In the genomic region with DNA sequence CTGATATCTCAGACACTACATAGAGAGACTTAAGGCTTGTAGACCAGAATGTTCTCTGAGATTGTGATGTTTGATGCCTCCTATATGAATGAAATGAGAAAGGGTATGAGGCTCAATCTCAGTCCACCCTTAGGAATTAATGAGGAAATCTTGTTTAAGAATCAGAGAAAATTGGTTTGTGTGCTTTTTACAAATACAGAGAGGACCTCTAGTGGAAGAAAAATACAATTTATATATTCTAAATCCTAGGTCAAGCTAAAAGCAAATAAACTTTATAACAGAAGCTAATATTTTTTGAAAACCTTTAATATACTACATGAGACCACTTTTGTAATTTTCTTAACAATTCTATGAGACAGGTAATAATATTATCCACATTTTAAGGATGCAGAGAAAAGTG, we compare ENCODE assay signal across 18 cellular contexts. TPM values are rescaled to one million over a fixed set of nuclear protein-coding genes. Genes with fewer than 3 reads are reported as not detected.
DNase-seq lines count a peak whose midpoint lies in the region; ATAC-seq, FAIRE-seq and TF ChIP-seq lines count a peak whose summit lies in the region.
"Had no signal": no experiment of that assay in that cellular context is flagged by ENCODE, and none has a peak within 500 bp of the region (broad histone marks: within the 10 kb centered on the region; RNA-seq: fewer than 3 reads in every experiment).

No MANE protein-coding gene starts in this region.

- H3K4me1 ChIP-seq in liver (ENCODE audit: control insufficient read depth in 4 of 4, insufficient read depth in 4 of 4, low read length in 3 of 4) (no peaks in the 10 kb centered on the region), HepG2 (ENCODE audit: insufficient read depth, low read length) (no peaks in the 10 kb centered on the region), Panc1 (ENCODE audit: control insufficient read depth, insufficient read depth, low read length) (no peaks in the 10 kb centered on the region), endodermal cell (ENCODE audit: control insufficient read depth, insufficient read depth, low read length) (no peaks in the 10 kb centered on the region), mesendoderm (ENCODE audit: control insufficient read depth, low read depth, low read length) (no peaks in the 10 kb centered on the region)
- H3K4me1 ChIP-seq: esophagus muscularis mucosa, prostate gland had no signal

- no peak overlapping the region for H3K18ac ChIP-seq in mesendoderm (ENCODE audit: low read length)

- no peak overlapping the region for H2BK15ac ChIP-seq in mesendoderm (replicated peaks; ENCODE audit: low read depth)

- in situ Hi-C loops in HepG2 (cut with HindIII; ENCODE audit: extremely low pct_ligation_motif_present, low pct_unique_long_range_greater_than_20kb), result no loop called here
- in situ Hi-C loops in Panc1 (cut with HindIII; ENCODE audit: low pct_unique_long_range_greater_than_20kb, low sequenced_read_pairs), result no loop called here

- no peak overlapping the region for H3K4me3 Mint-ChIP-seq in endodermal cell
- H3K4me3 Mint-ChIP-seq: activated naive CD4-positive, alpha-beta T cell treated with anti-CD3 and anti-CD28 coated beads, Interleukin-2, amount 50 U/mL, for 24 hours; stimulated activated effector memory CD8-positive, alpha-beta T cell treated with anti-CD3 and anti-CD28 coated beads, Interleukin-12 subunit alpha, Interleukin-12 subunit beta, amount 100 ng/mL, for 72 hours had no signal

- no peak overlapping the region for H3K56ac ChIP-seq in mesendoderm (ENCODE audit: low read length)

- TF ChIP-seq POLR2A in HepG2 (IDR thresholded peaks at IDR 0.05; ENCODE audit: insufficient read depth in 1 of 2, low read depth in 2 of 2, low read length in 2 of 2), result no peak

- intact Hi-C loops in HepG2 (cut with micrococcal nuclease; ENCODE audit: unreplicated experiment) (no loop called here), Panc1 (cut with micrococcal nuclease; ENCODE audit: unreplicated experiment) (loop anchor here (5.0 kb wide), 1 partner anchor 76 kb away; no protein-coding TSS in a partner anchor)

- H3K27ac Mint-ChIP-seq in endodermal cell, result no peak overlapping the region
- H3K27ac Mint-ChIP-seq: activated naive CD4-positive, alpha-beta T cell treated with anti-CD3 and anti-CD28 coated beads, Interleukin-2, amount 50 U/mL, for 24 hours; stimulated activated effector memory CD8-positive, alpha-beta T cell treated with anti-CD3 and anti-CD28 coated beads, Interleukin-12 subunit alpha, Interleukin-12 subunit beta, amount 100 ng/mL, for 72 hours had no signal

- no peak overlapping the region for H2AFZ ChIP-seq in HepG2 (ENCODE audit: low read length)

- H2BK120ac ChIP-seq in mesendoderm (ENCODE audit: low read depth, low read length), result no peak overlapping the region

- H4K5ac ChIP-seq in mesendoderm (ENCODE audit: low read length), result no peak overlapping the region

- H3K27ac ChIP-seq in liver (ENCODE audit: low read depth in 1 of 2, low read length in 2 of 2) (no peak overlapping the region), HepG2 (ENCODE audit: extremely low read length, insufficient read depth, low read length) (no peak overlapping the region), Panc1 (ENCODE audit: low read length) (no peak overlapping the region), endodermal cell (ENCODE audit: low read depth, low read length) (no peak overlapping the region), mesendoderm (ENCODE audit: low read depth, low read length) (no peak overlapping the region)
- H3K27ac ChIP-seq: esophagus muscularis mucosa, prostate gland had no signal

- H3K36me3 Mint-ChIP-seq in endodermal cell (ENCODE audit: low read depth), result no peaks in the 10 kb centered on the region
- H3K36me3 Mint-ChIP-seq: activated naive CD4-positive, alpha-beta T cell treated with anti-CD3 and anti-CD28 coated beads, Interleukin-2, amount 50 U/mL, for 24 hours; stimulated activated effector memory CD8-positive, alpha-beta T cell treated with anti-CD3 and anti-CD28 coated beads, Interleukin-12 subunit alpha, Interleukin-12 subunit beta, amount 100 ng/mL, for 72 hours had no signal

- no peak overlapping the region for H4K8ac ChIP-seq in mesendoderm (ENCODE audit: low read depth, low read length)

- TF ChIP-seq CTCF in liver (IDR thresholded peaks at IDR 0.05; ENCODE audit: low read depth, low read length, missing input control) (no peak), HepG2 (CRISPR knock-in tag; IDR thresholded peaks at IDR 0.05) (no peak), Panc1 (IDR thresholded peaks at IDR 0.05) (peak; percentile 49; the same call in 1 of the 2 replicates), endodermal cell (conservative IDR thresholded peaks at IDR 0.05) (peak; percentile 60)

- CTCF ChIA-PET in HepG2 (lab: Yijun Ruan, JAX; ENCODE audit: low intra/inter-chr PET ratio, low total read pairs), result no interaction called here
- CTCF ChIA-PET in Panc1 (lab: Charles Lee), result no interaction called here

- H3K4me2 ChIP-seq in HepG2 (ENCODE audit: low read depth, low read length) (no peak overlapping the region), mesendoderm (ENCODE audit: low read length) (no peak overlapping the region)

- H2BK5ac ChIP-seq in mesendoderm (ENCODE audit: low read length), result no peak overlapping the region

- H3K36me3 ChIP-seq in liver (ENCODE audit: control insufficient read depth in 4 of 4, insufficient read depth in 3 of 4, low read depth in 1 of 4, low read length in 3 of 4) (no peaks in the 10 kb centered on the region), HepG2 (replicated peaks in 1 of 2; ENCODE audit: control insufficient read depth in 1 of 2, insufficient read depth in 2 of 2, low read length in 2 of 2) (no peaks in the 10 kb centered on the region), Panc1 (ENCODE audit: control insufficient read depth, insufficient read depth, low read length) (no peaks in the 10 kb centered on the region), endodermal cell (ENCODE audit: control insufficient read depth, insufficient read depth, low read length) (no peaks in the 10 kb centered on the region), mesendoderm (ENCODE audit: control insufficient read depth, insufficient read depth, low read length) (no peaks in the 10 kb centered on the region)
- H3K36me3 ChIP-seq: esophagus muscularis mucosa, prostate gland had no signal

- no peak for FAIRE-seq in HepG2 (lab: Jason Lieb, UNC)

- H3K79me1 ChIP-seq in mesendoderm (ENCODE audit: low read length), result no peaks in the 10 kb centered on the region

- H4K20me1 ChIP-seq in HepG2 (ENCODE audit: insufficient read depth, low read length), result no peaks in the 10 kb centered on the region

- H3K23ac ChIP-seq in mesendoderm (ENCODE audit: low read length), result no peak overlapping the region

- H2AK5ac ChIP-seq in mesendoderm (ENCODE audit: low read length), result no peak overlapping the region

- H3K9me3 ChIP-seq in liver (ENCODE audit: control insufficient read depth in 4 of 4, low read length in 3 of 4), result no peaks in the 10 kb centered on the region
- no peaks in the 10 kb centered on the region for H3K9me3 ChIP-seq in HepG2 (ENCODE audit: low read length)
- H3K9me3 ChIP-seq in Panc1 (ENCODE audit: control insufficient read depth, insufficient read depth, low read depth, low read length), result no peaks in the 10 kb centered on the region
- H3K9me3 ChIP-seq in endodermal cell (ENCODE audit: control insufficient read depth, low read length), result no peaks in the 10 kb centered on the region
- H3K9me3 ChIP-seq: esophagus muscularis mucosa, prostate gland had no signal

- no TSS peak for BruUV-seq in HepG2 (replicated peaks; lab: Mats Ljungman, UMichigan)
- BruUV-seq in Panc1 (replicated peaks; lab: Mats Ljungman, UMichigan), result no TSS peak

- H3K79me2 ChIP-seq in HepG2 (ENCODE audit: insufficient read depth, low read length) (no peaks in the 10 kb centered on the region), mesendoderm (ENCODE audit: control insufficient read depth, insufficient read depth, low read length) (no peaks in the 10 kb centered on the region)

- no peaks in the 10 kb centered on the region for H3K27me3 Mint-ChIP-seq in endodermal cell (ENCODE audit: insufficient read depth)
- H3K27me3 Mint-ChIP-seq: activated naive CD4-positive, alpha-beta T cell treated with anti-CD3 and anti-CD28 coated beads, Interleukin-2, amount 50 U/mL, for 24 hours had no signal

- TF ChIP-seq RAD21 in liver (IDR thresholded peaks at IDR 0.05) (peak; percentile 38 to 47), HepG2 (CRISPR knock-in tag; IDR thresholded peaks at IDR 0.05) (no peak)

- no peaks in the 10 kb centered on the region for H3K9me3 Mint-ChIP-seq in endodermal cell
- H3K9me3 Mint-ChIP-seq: activated naive CD4-positive, alpha-beta T cell treated with anti-CD3 and anti-CD28 coated beads, Interleukin-2, amount 50 U/mL, for 24 hours; stimulated activated effector memory CD8-positive, alpha-beta T cell treated with anti-CD3 and anti-CD28 coated beads, Interleukin-12 subunit alpha, Interleukin-12 subunit beta, amount 100 ng/mL, for 72 hours had no signal

- DNase-seq in HepG2 (ENCODE audit: low spot score) (no peak), Panc1 (ENCODE audit: low read depth, low spot score) (no peak), endodermal cell (no peak), retina (no peak), mesendoderm (no peak)
- DNase-seq: cerebellar nuclear complex; NCI-H226; SHP77; stimulated activated CD4-positive, alpha-beta T cell treated with anti-CD3 and anti-CD28 coated beads, Interleukin-2, amount 100 ng/mL, for 48 hours had no signal

- H3K9ac ChIP-seq in liver (ENCODE audit: low read depth in 1 of 2, low read length in 2 of 2) (no peak overlapping the region), HepG2 (ENCODE audit: insufficient read depth, low read depth, low read length) (no peak overlapping the region), endodermal cell (ENCODE audit: extremely low read depth, low read length, poor library complexity, severe bottlenecking) (no peak overlapping the region), mesendoderm (ENCODE audit: low read length) (no peak overlapping the region)

- H3K27me3 ChIP-seq in liver (ENCODE audit: control insufficient read depth in 4 of 4, insufficient read depth in 4 of 4, low read length in 3 of 4), result no peaks in the 10 kb centered on the region
- no peaks in the 10 kb centered on the region for H3K27me3 ChIP-seq in HepG2 (ENCODE audit: control insufficient read depth in 1 of 2, insufficient read depth in 2 of 2, low read length in 2 of 2)
- no peaks in the 10 kb centered on the region for H3K27me3 ChIP-seq in Panc1 (ENCODE audit: control insufficient read depth, insufficient read depth, low read length)
- no peaks in the 10 kb centered on the region for H3K27me3 ChIP-seq in endodermal cell (ENCODE audit: control insufficient read depth, insufficient read depth, low read length, poor library complexity, severe bottlenecking)
- H3K27me3 ChIP-seq in mesendoderm (ENCODE audit: insufficient read depth, low read length, poor library complexity), result no peaks in the 10 kb centered on the region
- H3K27me3 ChIP-seq: esophagus muscularis mucosa had no signal

- no peak for ATAC-seq in HepG2
- ATAC-seq in Panc1, result no peak
- no peak for ATAC-seq in HG03520 (IDR thresholded peaks at IDR 0.05; ENCODE audit: unreplicated experiment)
- no peak for ATAC-seq in GM21526 (IDR thresholded peaks at IDR 0.05; ENCODE audit: low FRiP score, unreplicated experiment)
- ATAC-seq: stimulated activated effector memory CD8-positive, alpha-beta T cell treated with anti-CD3 and anti-CD28 coated beads, Interleukin-12 subunit alpha, Interleukin-12 subunit beta, amount 100 ng/mL, for 72 hours had no signal

- TF ChIP-seq EP300 in HepG2 (IDR thresholded peaks at IDR 0.05; ENCODE audit: low read depth in 2 of 2, low read length in 2 of 2) (no peak), HepG2 (CRISPR knock-in tag; IDR thresholded peaks at IDR 0.05; ENCODE audit: borderline replicate concordance) (no peak)

- H3K4ac ChIP-seq in mesendoderm (ENCODE audit: low read depth, low read length), result no peak overlapping the region

- peaks cover 8% of the 10 kb centered on the region for H3K4me1 Mint-ChIP-seq in endodermal cell
- H3K4me1 Mint-ChIP-seq: activated naive CD4-positive, alpha-beta T cell treated with anti-CD3 and anti-CD28 coated beads, Interleukin-2, amount 50 U/mL, for 24 hours; stimulated activated effector memory CD8-positive, alpha-beta T cell treated with anti-CD3 and anti-CD28 coated beads, Interleukin-12 subunit alpha, Interleukin-12 subunit beta, amount 100 ng/mL, for 72 hours had no signal

- H3K4me3 ChIP-seq in liver (ENCODE audit: low read depth in 1 of 3, low read length in 3 of 3) (no peak overlapping the region), HepG2 (replicated peaks in 1 of 3; ENCODE audit: insufficient read depth in 1 of 3, low read depth in 2 of 3, low read length in 3 of 3) (no peak overlapping the region), Panc1 (ENCODE audit: low read depth in 2 of 2, low read length in 2 of 2) (no peak overlapping the region), endodermal cell (ENCODE audit: low read length) (no peak overlapping the region), mesendoderm (ENCODE audit: low read length) (no peak overlapping the region)
- H3K4me3 ChIP-seq: esophagus muscularis mucosa, prostate gland had no signal

- POLR2A ChIA-PET in HepG2 (lab: Yijun Ruan, JAX), result no interaction called here
- POLR2A ChIA-PET in Panc1 (lab: Charles Lee), result no interaction called here

RNA-seq across cellular contexts. Expression of a gene that starts 5.0 kb away (rescaled TPM):
- total RNA-seq in liver (under 1 TPM; 0.14 to 0.33 TPM), HepG2 (2016; rRNA removed; fragmentation: Illumina TruSeq; extraction: Trizol) (not detected in 2 replicates), Panc1 (2021; ENCODE audit: unreplicated experiment) (0.15 TPM), endodermal cell (not detected)
- polyA plus RNA-seq in liver (not detected), HepG2 (2011; rRNA removed) (not detected in 2 replicates)
- not detected in 2 replicates for total RNA-seq in HepG2 (2016; cell fraction: cytosol; rRNA removed; fragmentation: Illumina TruSeq; extraction: Trizol; ENCODE audit: low read depth)
- total RNA-seq in HepG2 (2016; cell fraction: insoluble cytoplasmic fraction; rRNA removed; fragmentation: Illumina TruSeq; extraction: Trizol), result not detected in 2 replicates
- total RNA-seq in HepG2 (2016; cell fraction: membrane; rRNA removed; fragmentation: Illumina TruSeq; extraction: Trizol), result not detected in 2 replicates
- total RNA-seq in HepG2 (2016; cell fraction: nucleus; rRNA removed; fragmentation: Illumina TruSeq; extraction: Trizol), result not detected in 2 replicates
- not detected in 2 replicates for polyA plus RNA-seq in HepG2 (2011; cell fraction: cytosol; rRNA removed)
- polyA plus RNA-seq in HepG2 (2011; cell fraction: nucleus; rRNA removed), result 0.12 and 0.16 TPM in 2 replicates
- not detected in 2 replicates for polyA plus RNA-seq in HepG2 (2012)
- polyA plus RNA-seq in HepG2 (2016; cell fraction: cytosol; fragmentation: Illumina TruSeq; extraction: Trizol; ENCODE audit: low read depth), result not detected in 2 replicates
- not detected in 2 replicates for polyA plus RNA-seq in HepG2 (2016; cell fraction: insoluble cytoplasmic fraction; fragmentation: Illumina TruSeq; extraction: Trizol; ENCODE audit: low read depth)
- polyA plus RNA-seq in HepG2 (2016; cell fraction: membrane; fragmentation: Illumina TruSeq; extraction: Trizol; ENCODE audit: low read depth), result not detected in 2 replicates
- not detected in 2 replicates for polyA plus RNA-seq in HepG2 (2016; cell fraction: nucleus; fragmentation: Illumina TruSeq; extraction: Trizol; ENCODE audit: insufficient read depth, low read depth)
- 1.3 TPM in 1 of 2 replicates, not detected in the other for polyA minus RNA-seq in HepG2 (2011; rRNA and poly(A)+ RNA removed; ENCODE audit: low replicate concordance)
- polyA minus RNA-seq in HepG2 (2011; cell fraction: cytosol; rRNA and poly(A)+ RNA removed), result not detected in 2 replicates
- 0.39 and 1.1 TPM in 2 replicates for polyA minus RNA-seq in HepG2 (2011; cell fraction: nucleus; rRNA and poly(A)+ RNA removed)
- not detected for polyA plus RNA-seq in Panc1 (2012; ENCODE audit: insufficient read length)
- not detected for polyA plus RNA-seq in endodermal cell (2013, experiment 1 of 2)
- not detected for polyA plus RNA-seq in endodermal cell (2013, experiment 2 of 2)
- not detected for polyA plus RNA-seq in mesendoderm (2013, experiment 1 of 2)
- polyA plus RNA-seq in mesendoderm (2013, experiment 2 of 2), result not detected
- total RNA-seq: esophagus muscularis mucosa, H4 had no signal
- polyA plus RNA-seq: BJ had no signal

RNA-seq across cellular contexts. Expression of a gene that starts 27.3 kb away (rescaled TPM):
- total RNA-seq in liver, result not detected
- polyA plus RNA-seq in liver, result not detected
- total RNA-seq in HepG2 (2016; rRNA removed; fragmentation: Illumina TruSeq; extraction: Trizol), result not detected in 2 replicates
- not detected in 2 replicates for total RNA-seq in HepG2 (2016; cell fraction: cytosol; rRNA removed; fragmentation: Illumina TruSeq; extraction: Trizol; ENCODE audit: low read depth)
- total RNA-seq in HepG2 (2016; cell fraction: insoluble cytoplasmic fraction; rRNA removed; fragmentation: Illumina TruSeq; extraction: Trizol), result not detected in 2 replicates
- total RNA-seq in HepG2 (2016; cell fraction: membrane; rRNA removed; fragmentation: Illumina TruSeq; extraction: Trizol), result not detected in 2 replicates
- total RNA-seq in HepG2 (2016; cell fraction: nucleus; rRNA removed; fragmentation: Illumina TruSeq; extraction: Trizol), result not detected in 2 replicates
- polyA plus RNA-seq in HepG2 (2011; rRNA removed), result not detected in 2 replicates
- not detected in 2 replicates for polyA plus RNA-seq in HepG2 (2011; cell fraction: cytosol; rRNA removed)
- not detected in 2 replicates for polyA plus RNA-seq in HepG2 (2011; cell fraction: nucleus; rRNA removed)
- polyA plus RNA-seq in HepG2 (2012), result not detected in 2 replicates
- not detected in 2 replicates for polyA plus RNA-seq in HepG2 (2016; cell fraction: cytosol; fragmentation: Illumina TruSeq; extraction: Trizol; ENCODE audit: low read depth)
- polyA plus RNA-seq in HepG2 (2016; cell fraction: insoluble cytoplasmic fraction; fragmentation: Illumina TruSeq; extraction: Trizol; ENCODE audit: low read depth), result not detected in 2 replicates
- not detected in 2 replicates for polyA plus RNA-seq in HepG2 (2016; cell fraction: membrane; fragmentation: Illumina TruSeq; extraction: Trizol; ENCODE audit: low read depth)
- not detected in 2 replicates for polyA plus RNA-seq in HepG2 (2016; cell fraction: nucleus; fragmentation: Illumina TruSeq; extraction: Trizol; ENCODE audit: insufficient read depth, low read depth)
- not detected in 2 replicates for polyA minus RNA-seq in HepG2 (2011; rRNA and poly(A)+ RNA removed; ENCODE audit: low replicate concordance)
- polyA minus RNA-seq in HepG2 (2011; cell fraction: cytosol; rRNA and poly(A)+ RNA removed), result not detected in 2 replicates
- not detected in 2 replicates for polyA minus RNA-seq in HepG2 (2011; cell fraction: nucleus; rRNA and poly(A)+ RNA removed)
- total RNA-seq in Panc1 (2021; ENCODE audit: unreplicated experiment), result not detected
- not detected for polyA plus RNA-seq in Panc1 (2012; ENCODE audit: insufficient read length)
- not detected for total RNA-seq in endodermal cell
- polyA plus RNA-seq in endodermal cell (2013, experiment 1 of 2), result not detected
- not detected for polyA plus RNA-seq in endodermal cell (2013, experiment 2 of 2)
- not detected for polyA plus RNA-seq in mesendoderm (2013, experiment 1 of 2)
- polyA plus RNA-seq in mesendoderm (2013, experiment 2 of 2), result not detected
- total RNA-seq: esophagus muscularis mucosa, H4, prostate gland had no signal
- polyA plus RNA-seq: BJ had no signal

RNA-seq across cellular contexts. Expression of a gene that starts 36.8 kb away (rescaled TPM):
- total RNA-seq in liver, result under 1 TPM; 0.05 to 0.25 TPM
- polyA plus RNA-seq in liver, result under 1 TPM; 0.03 to 0.08 TPM
- not detected in 2 replicates for total RNA-seq in HepG2 (2016; rRNA removed; fragmentation: Illumina TruSeq; extraction: Trizol)
- not detected in 2 replicates for total RNA-seq in HepG2 (2016; cell fraction: cytosol; rRNA removed; fragmentation: Illumina TruSeq; extraction: Trizol; ENCODE audit: low read depth)
- not detected in 2 replicates for total RNA-seq in HepG2 (2016; cell fraction: insoluble cytoplasmic fraction; rRNA removed; fragmentation: Illumina TruSeq; extraction: Trizol)
- not detected in 2 replicates for total RNA-seq in HepG2 (2016; cell fraction: membrane; rRNA removed; fragmentation: Illumina TruSeq; extraction: Trizol)
- 0.16 TPM in 1 of 2 replicates, not detected in the other for total RNA-seq in HepG2 (2016; cell fraction: nucleus; rRNA removed; fragmentation: Illumina TruSeq; extraction: Trizol)
- 0.08 and 0.10 TPM in 2 replicates for polyA plus RNA-seq in HepG2 (2011; rRNA removed)
- 0.01 and 0.04 TPM in 2 replicates for polyA plus RNA-seq in HepG2 (2011; cell fraction: cytosol; rRNA removed)
- 0.42 and 0.45 TPM in 2 replicates for polyA plus RNA-seq in HepG2 (2011; cell fraction: nucleus; rRNA removed)
- polyA plus RNA-seq in HepG2 (2012), result not detected in 2 replicates
- polyA plus RNA-seq in HepG2 (2016; cell fraction: cytosol; fragmentation: Illumina TruSeq; extraction: Trizol; ENCODE audit: low read depth), result not detected in 2 replicates
- not detected in 2 replicates for polyA plus RNA-seq in HepG2 (2016; cell fraction: insoluble cytoplasmic fraction; fragmentation: Illumina TruSeq; extraction: Trizol; ENCODE audit: low read depth)
- not detected in 2 replicates for polyA plus RNA-seq in HepG2 (2016; cell fraction: membrane; fragmentation: Illumina TruSeq; extraction: Trizol; ENCODE audit: low read depth)
- 0.32 TPM in 1 of 2 replicates, not detected in the other for polyA plus RNA-seq in HepG2 (2016; cell fraction: nucleus; fragmentation: Illumina TruSeq; extraction: Trizol; ENCODE audit: insufficient read depth, low read depth)
- 0.06 TPM in 1 of 2 replicates, not detected in the other for polyA minus RNA-seq in HepG2 (2011; rRNA and poly(A)+ RNA removed; ENCODE audit: low replicate concordance)
- polyA minus RNA-seq in HepG2 (2011; cell fraction: cytosol; rRNA and poly(A)+ RNA removed), result not detected in 2 replicates
- polyA minus RNA-seq in HepG2 (2011; cell fraction: nucleus; rRNA and poly(A)+ RNA removed), result 0.26 and 0.50 TPM in 2 replicates
- total RNA-seq in Panc1 (2021; ENCODE audit: unreplicated experiment), result 0.72 TPM
- polyA plus RNA-seq in Panc1 (2012; ENCODE audit: insufficient read length), result 0.59 TPM
- under 1 TPM; 0.20 to 0.26 TPM for total RNA-seq in endodermal cell
- polyA plus RNA-seq in endodermal cell (2013, experiment 1 of 2), result 0.11 TPM
- not detected for polyA plus RNA-seq in endodermal cell (2013, experiment 2 of 2)
- 0.06 TPM for polyA plus RNA-seq in mesendoderm (2013, experiment 1 of 2)
- 0.03 TPM for polyA plus RNA-seq in mesendoderm (2013, experiment 2 of 2)
- total RNA-seq: H4 had no signal

RNA-seq across cellular contexts. Expression of a gene that starts 43.1 kb away (rescaled TPM):
- total RNA-seq in liver (1 to 10 TPM in 1 of 2 donors, under 1 TPM in 1; 0.75 to 5.3 TPM), HepG2 (2016; rRNA removed; fragmentation: Illumina TruSeq; extraction: Trizol) (not detected in 2 replicates), Panc1 (2021; ENCODE audit: unreplicated experiment) (53.8 TPM), endodermal cell (10 to 100 TPM; 17.4 to 26.1 TPM)
- polyA plus RNA-seq in liver (under 1 TPM; 0.39 to 0.40 TPM), HepG2 (2011; rRNA removed) (not detected in 2 replicates)
- not detected in 2 replicates for total RNA-seq in HepG2 (2016; cell fraction: cytosol; rRNA removed; fragmentation: Illumina TruSeq; extraction: Trizol; ENCODE audit: low read depth)
- not detected in 2 replicates for total RNA-seq in HepG2 (2016; cell fraction: insoluble cytoplasmic fraction; rRNA removed; fragmentation: Illumina TruSeq; extraction: Trizol)
- total RNA-seq in HepG2 (2016; cell fraction: membrane; rRNA removed; fragmentation: Illumina TruSeq; extraction: Trizol), result not detected in 2 replicates
- total RNA-seq in HepG2 (2016; cell fraction: nucleus; rRNA removed; fragmentation: Illumina TruSeq; extraction: Trizol), result not detected in 2 replicates
- polyA plus RNA-seq in HepG2 (2011; cell fraction: cytosol; rRNA removed), result not detected in 2 replicates
- not detected in 2 replicates for polyA plus RNA-seq in HepG2 (2011; cell fraction: nucleus; rRNA removed)
- polyA plus RNA-seq in HepG2 (2012), result not detected in 2 replicates
- polyA plus RNA-seq in HepG2 (2016; cell fraction: cytosol; fragmentation: Illumina TruSeq; extraction: Trizol; ENCODE audit: low read depth), result not detected in 2 replicates
- not detected in 2 replicates for polyA plus RNA-seq in HepG2 (2016; cell fraction: insoluble cytoplasmic fraction; fragmentation: Illumina TruSeq; extraction: Trizol; ENCODE audit: low read depth)
- not detected in 2 replicates for polyA plus RNA-seq in HepG2 (2016; cell fraction: membrane; fragmentation: Illumina TruSeq; extraction: Trizol; ENCODE audit: low read depth)
- not detected in 2 replicates for polyA plus RNA-seq in HepG2 (2016; cell fraction: nucleus; fragmentation: Illumina TruSeq; extraction: Trizol; ENCODE audit: insufficient read depth, low read depth)
- polyA minus RNA-seq in HepG2 (2011; rRNA and poly(A)+ RNA removed; ENCODE audit: low replicate concordance), result not detected in 2 replicates
- not detected in 2 replicates for polyA minus RNA-seq in HepG2 (2011; cell fraction: cytosol; rRNA and poly(A)+ RNA removed)
- not detected in 2 replicates for polyA minus RNA-seq in HepG2 (2011; cell fraction: nucleus; rRNA and poly(A)+ RNA removed)
- 23.2 TPM for polyA plus RNA-seq in Panc1 (2012; ENCODE audit: insufficient read length)
- polyA plus RNA-seq in endodermal cell (2013, experiment 1 of 2), result 5.4 TPM
- polyA plus RNA-seq in endodermal cell (2013, experiment 2 of 2), result 5.6 TPM
- polyA plus RNA-seq in mesendoderm (2013, experiment 1 of 2), result 13.8 TPM
- polyA plus RNA-seq in mesendoderm (2013, experiment 2 of 2), result 12.9 TPM

RNA-seq across cellular contexts. Expression of a gene that starts 43.6 kb away (rescaled TPM):
- total RNA-seq in liver, result under 1 TPM; 0.09 to 0.33 TPM
- polyA plus RNA-seq in liver, result not detected
- total RNA-seq in HepG2 (2016; rRNA removed; fragmentation: Illumina TruSeq; extraction: Trizol), result not detected in 2 replicates
- total RNA-seq in HepG2 (2016; cell fraction: cytosol; rRNA removed; fragmentation: Illumina TruSeq; extraction: Trizol; ENCODE audit: low read depth), result not detected in 2 replicates
- not detected in 2 replicates for total RNA-seq in HepG2 (2016; cell fraction: insoluble cytoplasmic fraction; rRNA removed; fragmentation: Illumina TruSeq; extraction: Trizol)
- not detected in 2 replicates for total RNA-seq in HepG2 (2016; cell fraction: membrane; rRNA removed; fragmentation: Illumina TruSeq; extraction: Trizol)
- total RNA-seq in HepG2 (2016; cell fraction: nucleus; rRNA removed; fragmentation: Illumina TruSeq; extraction: Trizol), result not detected in 2 replicates
- 0.08 TPM in 1 of 2 replicates, not detected in the other for polyA plus RNA-seq in HepG2 (2011; rRNA removed)
- not detected in 2 replicates for polyA plus RNA-seq in HepG2 (2011; cell fraction: cytosol; rRNA removed)
- polyA plus RNA-seq in HepG2 (2011; cell fraction: nucleus; rRNA removed), result 0.07 TPM in 1 of 2 replicates, not detected in the other
- polyA plus RNA-seq in HepG2 (2012), result not detected in 2 replicates
- not detected in 2 replicates for polyA plus RNA-seq in HepG2 (2016; cell fraction: cytosol; fragmentation: Illumina TruSeq; extraction: Trizol; ENCODE audit: low read depth)
- not detected in 2 replicates for polyA plus RNA-seq in HepG2 (2016; cell fraction: insoluble cytoplasmic fraction; fragmentation: Illumina TruSeq; extraction: Trizol; ENCODE audit: low read depth)
- not detected in 2 replicates for polyA plus RNA-seq in HepG2 (2016; cell fraction: membrane; fragmentation: Illumina TruSeq; extraction: Trizol; ENCODE audit: low read depth)
- not detected in 2 replicates for polyA plus RNA-seq in HepG2 (2016; cell fraction: nucleus; fragmentation: Illumina TruSeq; extraction: Trizol; ENCODE audit: insufficient read depth, low read depth)
- not detected in 2 replicates for polyA minus RNA-seq in HepG2 (2011; rRNA and poly(A)+ RNA removed; ENCODE audit: low replicate concordance)
- polyA minus RNA-seq in HepG2 (2011; cell fraction: cytosol; rRNA and poly(A)+ RNA removed), result not detected in 2 replicates
- 0.26 and 0.50 TPM in 2 replicates for polyA minus RNA-seq in HepG2 (2011; cell fraction: nucleus; rRNA and poly(A)+ RNA removed)
- not detected for total RNA-seq in Panc1 (2021; ENCODE audit: unreplicated experiment)
- polyA plus RNA-seq in Panc1 (2012; ENCODE audit: insufficient read length), result not detected
- total RNA-seq in endodermal cell, result under 1 TPM in 1 of 2 donors, not detected in 1; 0.24 TPM
- not detected for polyA plus RNA-seq in endodermal cell (2013, experiment 1 of 2)
- polyA plus RNA-seq in endodermal cell (2013, experiment 2 of 2), result not detected
- polyA plus RNA-seq in mesendoderm (2013, experiment 1 of 2), result not detected
- polyA plus RNA-seq in mesendoderm (2013, experiment 2 of 2), result not detected
- total RNA-seq: H4 had no signal

Comparison
In these comparisons a context has a peak if more than half of its experiments do, and no peak if none do; other contexts are left out.
1. CTCF ChIP-seq: peak in Panc1 (single experiment) and endodermal cell (single experiment); none in liver (single experiment) and HepG2 (single experiment).